28 cellular contexts compared by ENCODE assay signal in the genomic region with DNA sequence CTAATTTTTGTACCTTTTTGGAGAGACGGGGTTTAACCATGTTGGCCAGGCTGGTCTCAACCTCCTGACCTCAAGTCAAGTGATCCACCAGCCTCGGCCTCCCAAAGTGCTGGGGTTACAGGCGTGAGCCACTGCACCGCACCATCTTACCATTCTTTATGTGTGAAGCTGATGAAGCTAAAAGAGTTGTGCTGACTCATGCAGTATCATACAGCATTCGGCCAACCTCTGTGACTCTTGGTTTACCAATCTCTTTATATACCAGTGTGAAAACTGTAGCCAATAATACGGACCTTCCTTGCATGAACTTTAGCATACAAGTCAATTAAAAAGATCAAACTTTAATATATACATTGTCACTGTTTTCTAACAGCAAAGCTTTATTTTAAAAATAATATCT.
DNase-seq lines count a peak whose midpoint lies in the region; ATAC-seq, FAIRE-seq and TF ChIP-seq lines count a peak whose summit lies in the region.
"Had no signal": no experiment of that assay in that cellular context is flagged by ENCODE, and none has a peak within 500 bp of the region (broad histone marks: within the 10 kb centered on the region; RNA-seq: fewer than 3 reads in every experiment).

No MANE protein-coding gene starts in this region.

- no peak for TF ChIP-seq CTCF in mammary epithelial cell (conservative IDR thresholded peaks at IDR 0.05 in 1 of 2, IDR thresholded peaks at IDR 0.05 in 1 of 2; ENCODE audit: extremely low read depth in 1 of 2, insufficient read depth in 1 of 2, low read depth in 1 of 2, low read length in 2 of 2)
- TF ChIP-seq CTCF in breast epithelium (IDR thresholded peaks at IDR 0.05): no peak
- no peak for TF ChIP-seq CTCF in GM23338 (conservative IDR thresholded peaks at IDR 0.05; ENCODE audit: low read depth in 2 of 2)
- TF ChIP-seq CTCF in K562 (IDR thresholded peaks at IDR 0.05 in 2 of 3, conservative IDR thresholded peaks at IDR 0.05 in 1 of 3; ENCODE audit: insufficient read depth in 2 of 3, low read depth in 1 of 3, low read length in 3 of 3): no peak
- no peak for TF ChIP-seq CTCF in epithelial cell of esophagus (IDR thresholded peaks at IDR 0.05; ENCODE audit: insufficient read depth, low read depth, low read length, missing control alignments)
- TF ChIP-seq CTCF in body of pancreas (IDR thresholded peaks at IDR 0.05): no peak

- H3K36me3 ChIP-seq in mammary epithelial cell (ENCODE audit: insufficient read depth, low read length) (no peaks in the 10 kb centered on the region), breast epithelium (no peaks in the 10 kb centered on the region), GM23338 (ENCODE audit: insufficient read depth) (no peaks in the 10 kb centered on the region), K562 (ENCODE audit: control insufficient read depth, insufficient read depth, low read length) (no peaks in the 10 kb centered on the region), body of pancreas (replicated peaks in 1 of 2; ENCODE audit: insufficient read depth in 1 of 2, low read depth in 2 of 2) (no peaks in the 10 kb centered on the region)
- H3K36me3 ChIP-seq: BE2C; BLaER1 treated with 17β-estradiol and CSF1 and Interleukin-3, amounts not matched to agents 10 nM and 100 nM; HAP-1 had no signal

- H3K27ac ChIP-seq in mammary epithelial cell (ENCODE audit: insufficient read depth, low read depth, low read length) (no peak overlapping the region), breast epithelium (no peak overlapping the region), GM23338 (ENCODE audit: low read depth) (peak overlapping the region; percentile 8; the same call in 1 of the 2 replicates), K562 (ENCODE audit: extremely low read depth, low read depth, low read length) (no peak overlapping the region), body of pancreas (no peak overlapping the region)
- H3K27ac ChIP-seq: 22Rv1; BLaER1 treated with 17β-estradiol and CSF1 and Interleukin-3, amounts not matched to agents 10 nM and 100 nM; GM23248 had no signal

- DNase-seq in mammary epithelial cell (peak; percentile 2), breast epithelium (ENCODE audit: low spot score in 2 of 2) (no peak), GM23338 (ENCODE audit: low spot score) (no peak), K562 (ENCODE audit: extremely low read depth in 1 of 4, low spot score in 3 of 4) (no peak), epithelial cell of esophagus (ENCODE audit: low read depth) (peak; percentile 14), body of pancreas (no peak)
- DNase-seq: ACHN; AML-193; BE2C; CD4-positive, alpha-beta T cell; CD8-positive, alpha-beta memory T cell; DMS 273 treated with DMSO at 0.1 percent for 48 hours; DMS79; EL; GF-D8; GM23248; HFFc6 had no signal

- no peak overlapping the region for H3K4me2 ChIP-seq in mammary epithelial cell (ENCODE audit: insufficient read depth, low read depth, low read length)
- H3K4me2 ChIP-seq in GM23338: no peak overlapping the region
- no peak overlapping the region for H3K4me2 ChIP-seq in K562 (ENCODE audit: insufficient read depth, low read length)
- H3K4me2 ChIP-seq: BLaER1 treated with 17β-estradiol and CSF1 and Interleukin-3, amounts not matched to agents 10 nM and 100 nM had no signal

- H3K4me1 Mint-ChIP-seq in GM23338: no peaks in the 10 kb centered on the region
- H3K4me1 Mint-ChIP-seq: CD14-positive monocyte; CD8-positive, alpha-beta memory T cell had no signal

- H4K20me1 ChIP-seq in mammary epithelial cell (ENCODE audit: insufficient read depth, low read length) (no peaks in the 10 kb centered on the region), GM23338 (replicated peaks; ENCODE audit: insufficient read depth) (no peaks in the 10 kb centered on the region), K562 (replicated peaks; ENCODE audit: control insufficient read depth, insufficient read depth, low read length) (no peaks in the 10 kb centered on the region)
- H4K20me1 ChIP-seq: BLaER1 treated with 17β-estradiol and CSF1 and Interleukin-3, amounts not matched to agents 10 nM and 100 nM had no signal

- H3K4me3 Mint-ChIP-seq in GM23338: no peak overlapping the region
- H3K4me3 Mint-ChIP-seq: CD14-positive monocyte; CD4-positive, alpha-beta T cell; CD8-positive, alpha-beta memory T cell; HFFc6 had no signal

- in situ Hi-C loops in mammary epithelial cell (cut with MboI; ENCODE audit: low sequenced_read_pairs in 2 of 2) (no loop called here), K562 (cut with MboI) (no loop called here)

- no peak overlapping the region; the same call in 1 of the 2 replicates for H3K27ac Mint-ChIP-seq in GM23338
- H3K27ac Mint-ChIP-seq: CD14-positive monocyte; CD4-positive, alpha-beta T cell; CD8-positive, alpha-beta memory T cell; HFFc6 had no signal

- H3K9me3 ChIP-seq in mammary epithelial cell (replicated peaks; ENCODE audit: insufficient read depth, low read length): no peaks in the 10 kb centered on the region
- H3K9me3 ChIP-seq in breast epithelium: no peaks in the 10 kb centered on the region
- H3K9me3 ChIP-seq in K562 (replicated peaks; ENCODE audit: control insufficient read depth, insufficient read depth, low read depth, low read length): no peaks in the 10 kb centered on the region
- H3K9me3 ChIP-seq in body of pancreas: no peaks in the 10 kb centered on the region
- H3K9me3 ChIP-seq: BE2C; BLaER1 treated with 17β-estradiol and CSF1 and Interleukin-3, amounts not matched to agents 10 nM and 100 nM; HAP-1 had no signal

- no peak overlapping the region for H3K4me3 ChIP-seq in mammary epithelial cell (replicated peaks in 1 of 3; ENCODE audit: insufficient read depth in 1 of 3, low read depth in 2 of 3, low read length in 3 of 3)
- no peak overlapping the region for H3K4me3 ChIP-seq in breast epithelium
- no peak overlapping the region for H3K4me3 ChIP-seq in GM23338
- no peak overlapping the region for H3K4me3 ChIP-seq in K562
- no peak overlapping the region for H3K4me3 ChIP-seq in epithelial cell of esophagus (ENCODE audit: low read length)
- H3K4me3 ChIP-seq in body of pancreas: no peak overlapping the region
- H3K4me3 ChIP-seq: BLaER1 treated with 17β-estradiol and CSF1 and Interleukin-3, amounts not matched to agents 10 nM and 100 nM; GM23248; HAP-1 had no signal

- no peaks in the 10 kb centered on the region for H3K9me1 ChIP-seq in K562 (ENCODE audit: control insufficient read depth, insufficient read depth, low read length)

- no peak for FAIRE-seq in K562 (lab: Jason Lieb, UNC)
- FAIRE-seq: A204.1, D721Med, GM12891, GM18507, H54 had no signal

- CTCF ChIA-PET in mammary epithelial cell (lab: Charles Lee; ENCODE audit: low non-redundant PET) (no interaction called here), K562 (lab: Yijun Ruan, JAX; ENCODE audit: low intra/inter-chr PET ratio) (no interaction called here)

- H3K79me2 ChIP-seq in mammary epithelial cell (ENCODE audit: insufficient read depth, low read length) (no peaks in the 10 kb centered on the region), GM23338 (replicated peaks; ENCODE audit: insufficient read depth) (no peaks in the 10 kb centered on the region), K562 (ENCODE audit: control insufficient read depth, insufficient read depth, low read length) (no peaks in the 10 kb centered on the region)

- no peaks in the 10 kb centered on the region; the same call in 2 of the 3 replicates for H3K36me3 Mint-ChIP-seq in GM23338 (ENCODE audit: low read depth)
- H3K36me3 Mint-ChIP-seq: CD14-positive monocyte; CD8-positive, alpha-beta memory T cell had no signal

- dilution Hi-C loops in mammary epithelial cell (cut with HindIII; ENCODE audit: low sequenced_read_pairs): no loop called here

- 0 out of 2 replicates have a peak, but pooled peaks cover 3% of the 10 kb centered on the region for H3K9me2 ChIP-seq in GM23338 (ENCODE audit: insufficient read depth)

- BruUV-seq in mammary epithelial cell (replicated peaks; lab: Mats Ljungman, UMichigan) (no TSS peak), K562 (replicated peaks; lab: Mats Ljungman, UMichigan) (no TSS peak)

- H3K27me3 Mint-ChIP-seq in GM23338 (ENCODE audit: insufficient read depth, low read depth, poor library complexity): no peaks in the 10 kb centered on the region
- H3K27me3 Mint-ChIP-seq: CD4-positive, alpha-beta T cell; CD8-positive, alpha-beta memory T cell had no signal

- H3K27me3 ChIP-seq in mammary epithelial cell (ENCODE audit: insufficient read depth, low read length) (no peaks in the 10 kb centered on the region), breast epithelium (no peaks in the 10 kb centered on the region), GM23338 (ENCODE audit: insufficient read depth) (no peaks in the 10 kb centered on the region), K562 (ENCODE audit: control insufficient read depth in 2 of 2, insufficient read depth in 2 of 2, low read length in 2 of 2) (no peaks in the 10 kb centered on the region), body of pancreas (no peaks in the 10 kb centered on the region)
- H3K27me3 ChIP-seq: BE2C; BLaER1 treated with 17β-estradiol and CSF1 and Interleukin-3, amounts not matched to agents 10 nM and 100 nM had no signal

- peaks cover 3% of the 10 kb centered on the region; the same call in 1 of the 3 replicates for H3K9me3 Mint-ChIP-seq in GM23338
- H3K9me3 Mint-ChIP-seq: CD4-positive, alpha-beta T cell had no signal

- no peaks in the 10 kb centered on the region for H3F3A ChIP-seq in GM23338 (replicated peaks; ENCODE audit: low read depth)

- intact Hi-C loops in mammary epithelial cell (cut with micrococcal nuclease): no loop called here
- intact Hi-C loops in breast epithelium (cut with DNase I; ENCODE audit: low total_unique reads): no loop called here
- intact Hi-C loops in K562 (cut with micrococcal nuclease): no loop called here
- intact Hi-C loops in body of pancreas (cut with DNase I): no loop called here

- WGBS in mammary epithelial cell (ENCODE audit: low coverage, missing lambda C conversion rate): 81% methylated on average over 5 of the region's 6 CpGs
- 0% methylated on average over 6 of the region's 6 CpGs for WGBS in K562 (ENCODE audit: insufficient coverage, low coverage, missing lambda C conversion rate)
- WGBS in body of pancreas, 2 donors: 78 to 79% methylated on average over 5 to 6 of the region's 6 CpGs

- no peak for TF ChIP-seq EP300 in K562 (IDR thresholded peaks at IDR 0.05; ENCODE audit: low read length)

- POLR2A ChIA-PET in K562 (lab: Yijun Ruan, JAX): no interaction called here

- H3K4me1 ChIP-seq in mammary epithelial cell (ENCODE audit: insufficient read depth, low read length) (no peaks in the 10 kb centered on the region), breast epithelium (no peaks in the 10 kb centered on the region), GM23338 (ENCODE audit: insufficient read depth) (peaks cover 6% of the 10 kb centered on the region; the same call in 1 of the 2 replicates), K562 (replicated peaks in 1 of 2; ENCODE audit: control insufficient read depth in 2 of 2, insufficient read depth in 2 of 2, low read length in 2 of 2) (no peaks in the 10 kb centered on the region), body of pancreas (no peaks in the 10 kb centered on the region)
- H3K4me1 ChIP-seq: BE2C; BLaER1 treated with 17β-estradiol and CSF1 and Interleukin-3, amounts not matched to agents 10 nM and 100 nM; HAP-1 had no signal

- ATAC-seq in GM23338: no peak
- no peak for ATAC-seq in K562
- no peak for ATAC-seq in HG02870 (IDR thresholded peaks at IDR 0.05; ENCODE audit: unreplicated experiment)
- no peak for ATAC-seq in body of pancreas
- ATAC-seq in GM21423 (IDR thresholded peaks at IDR 0.05; ENCODE audit: unreplicated experiment): no peak

- H3K9ac ChIP-seq in mammary epithelial cell (ENCODE audit: insufficient read depth, low read length): no peak overlapping the region
- no peak overlapping the region for H3K9ac ChIP-seq in K562 (ENCODE audit: insufficient read depth in 1 of 2, low read depth in 2 of 2, low read length in 2 of 2)
- H3K9ac ChIP-seq: BLaER1 treated with 17β-estradiol and CSF1 and Interleukin-3, amounts not matched to agents 10 nM and 100 nM; GM23248 had no signal

- no peak for TF ChIP-seq RAD21 in K562 (CRISPR knock-in tag; conservative IDR thresholded peaks at IDR 0.05 in 1 of 2, IDR thresholded peaks at IDR 0.05 in 1 of 2)

- H2AFZ ChIP-seq in mammary epithelial cell (ENCODE audit: low read depth, low read length): no peak overlapping the region
- peak overlapping the region; percentile 75; the same call in 1 of the 2 replicates for H2AFZ ChIP-seq in GM23338
- no peak overlapping the region for H2AFZ ChIP-seq in K562 (ENCODE audit: low read depth, low read length)
- H2AFZ ChIP-seq: GM23248 had no signal

- TF ChIP-seq POLR2A in breast epithelium (IDR thresholded peaks at IDR 0.05) (no peak), K562 (conservative IDR thresholded peaks at IDR 0.05) (no peak), body of pancreas (IDR thresholded peaks at IDR 0.05) (no peak)

Comparison
In these comparisons a context has a peak if more than half of its experiments do, and no peak if none do; other contexts are left out.
1. DNase-seq: peak in mammary epithelial cell (single experiment) and epithelial cell of esophagus (single experiment); none in breast epithelium (0 of 2), GM23338 (single experiment), K562 (0 of 4) and body of pancreas (0 of 4).